9 cellular contexts compared by ENCODE assay signal in the genomic region with DNA sequence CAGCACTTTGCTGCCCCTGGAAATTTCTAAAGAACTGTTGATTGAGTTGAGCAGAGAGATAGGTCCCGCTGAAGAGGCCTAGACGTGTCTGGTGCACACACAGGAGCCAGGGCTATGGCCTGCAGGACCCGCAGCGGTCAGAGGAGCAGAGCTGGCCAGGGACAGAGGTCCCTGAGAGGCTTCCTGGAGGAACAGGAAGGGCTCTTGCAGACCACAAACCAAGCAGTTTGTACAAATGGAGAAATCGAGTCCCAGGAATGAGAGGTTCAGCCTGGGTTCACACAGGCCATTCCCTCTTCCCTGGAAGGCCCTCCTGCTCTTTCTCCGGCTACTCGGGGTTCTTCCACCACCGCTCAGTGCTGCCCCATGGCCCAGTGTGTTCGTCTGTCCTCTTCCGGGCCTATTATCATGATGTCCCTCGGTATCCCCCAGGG. TPM values are rescaled to one million over a fixed set of nuclear protein-coding genes. Genes with fewer than 3 reads are reported as not detected.
DNase-seq lines count a peak whose midpoint lies in the region; ATAC-seq, FAIRE-seq and TF ChIP-seq lines count a peak whose summit lies in the region.
"Had no signal": no experiment of that assay in that cellular context is flagged by ENCODE, and none has a peak within 500 bp of the region (broad histone marks: within the 10 kb centered on the region; RNA-seq: fewer than 3 reads in every experiment).

No MANE protein-coding gene starts in this region.

- H2BK15ac ChIP-seq in H1 (ENCODE audit: low read length) = no peak overlapping the region

- no peak for TF ChIP-seq RAD21 in H1 (IDR thresholded peaks at IDR 0.05 in 1 of 2, conservative IDR thresholded peaks at IDR 0.05 in 1 of 2; ENCODE audit: low read depth in 2 of 2, low read length in 2 of 2)

- peaks cover 14% of the 10 kb centered on the region for H3K23me2 ChIP-seq in H1 (ENCODE audit: low read depth, low read length)

- no peak overlapping the region for H3K14ac ChIP-seq in H1 (ENCODE audit: insufficient read length)

- H3K79me2 ChIP-seq in H1 (ENCODE audit: control insufficient read depth in 1 of 2, insufficient read depth in 2 of 2, low read length in 2 of 2) = peaks cover 0 to 22% of the 10 kb centered on the region in 2 experiments; a peak in 3 of 4 replicates

- H2BK120ac ChIP-seq in H1 (replicated peaks; ENCODE audit: low read depth, low read length) = no peak overlapping the region

- no peak overlapping the region for H3K18ac ChIP-seq in H1 (ENCODE audit: extremely low read depth, low read length)

- no peak overlapping the region for H2BK20ac ChIP-seq in H1 (ENCODE audit: low read length)

- H3K36me3 ChIP-seq in BLaER1 (peaks cover 13% of the 10 kb centered on the region; the same call in 1 of the 2 replicates), H1 (ENCODE audit: control insufficient read depth in 2 of 4, insufficient read depth in 4 of 4, low read length in 3 of 4) (no peaks in the 10 kb centered on the region), neuron (ENCODE audit: insufficient read depth, low read length) (no peaks in the 10 kb centered on the region)

- no peak for TF ChIP-seq CTCF in LNCaP clone FGC (IDR thresholded peaks at IDR 0.05; ENCODE audit: control insufficient read depth, extremely low read depth, insufficient read depth)
- no peak for TF ChIP-seq CTCF in H1 (IDR thresholded peaks at IDR 0.05; ENCODE audit: control extremely low read depth in 1 of 3, insufficient read depth in 1 of 3, low read depth in 1 of 3, low read length in 3 of 3)

- 89% methylated on average over 11 of the region's 11 CpGs; no CpG with 5 or more reads in 1 of the 2 experiments for WGBS in H1 (ENCODE audit: extremely low coverage in 1 of 2, insufficient coverage in 1 of 2, insufficient read length in 1 of 2, insufficient replicate concordance in 2 of 2, low coverage in 1 of 2, low lambda C conversion rate in 2 of 2, missing lambda C conversion rate in 1 of 2), 2 experiments

- H3K4me2 ChIP-seq in BLaER1 (peak overlapping the region; percentile 100), H1 (ENCODE audit: insufficient read depth in 1 of 2, low read depth in 2 of 2, low read length in 2 of 2) (peak overlapping the region; percentile 82 to 99)

- FAIRE-seq in H1 (lab: Jason Lieb, UNC) = no peak

- no peak overlapping the region for H3K56ac ChIP-seq in H1 (replicated peaks; ENCODE audit: insufficient read length, low read depth, low read length)

- H4K5ac ChIP-seq in H1 (ENCODE audit: insufficient read length, low read depth, low read length) = no peak overlapping the region

- peaks cover 7% of the 10 kb centered on the region; the same call in 1 of the 2 replicates for H3K79me1 ChIP-seq in H1 (ENCODE audit: low read depth, low read length)

- no peak overlapping the region for H2BK5ac ChIP-seq in H1 (ENCODE audit: low read depth, low read length)

- H3K9me3 ChIP-seq in BLaER1 (peaks cover 7% of the 10 kb centered on the region; the same call in 1 of the 2 replicates), H1 (ENCODE audit: insufficient read depth in 2 of 2, low read depth in 1 of 2, low read length in 1 of 2) (no peaks in the 10 kb centered on the region), neuron (ENCODE audit: low read length) (no peaks in the 10 kb centered on the region)

- no peaks in the 10 kb centered on the region for H3K27me3 ChIP-seq in BLaER1
- peaks cover 0 to 10% (median 0%) of the 10 kb centered on the region in 4 experiments; a peak in 1 of 7 replicates for H3K27me3 ChIP-seq in H1 (replicated peaks in 1 of 4; ENCODE audit: control insufficient read depth in 3 of 4, extremely low read depth in 1 of 4, insufficient read depth in 3 of 4, low read length in 3 of 4)
- no peaks in the 10 kb centered on the region for H3K27me3 ChIP-seq in neuron (ENCODE audit: insufficient read depth, low read length)

- H4K8ac ChIP-seq in H1 (ENCODE audit: extremely low read depth, insufficient read depth, low read length) = no peak overlapping the region; the same call in 1 of the 2 replicates

- no peak for TF ChIP-seq POLR2A in H1 (IDR thresholded peaks at IDR 0.05; ENCODE audit: control extremely low read depth in 1 of 2, low read depth in 2 of 2, low read length in 2 of 2)

- TF ChIP-seq EP300 in H1 (IDR thresholded peaks at IDR 0.05; ENCODE audit: borderline replicate concordance in 1 of 2, low read depth in 2 of 2, low read length in 2 of 2) = no peak

- POLR2A ChIA-PET in H1 (lab: Charles Lee; ENCODE audit: partially characterized antibody) = no interaction called here

- no peak overlapping the region for H4K91ac ChIP-seq in H1 (replicated peaks; ENCODE audit: insufficient read length, low read length)

- no peak overlapping the region for H2AFZ ChIP-seq in H1 (ENCODE audit: low read length)
- peak overlapping the region; percentile 94 for H2AFZ ChIP-seq in neuron (ENCODE audit: low read depth, low read length)

- H4K20me1 ChIP-seq in BLaER1 (peaks cover 23% of the 10 kb centered on the region), H1 (replicated peaks in 1 of 2; ENCODE audit: control insufficient read depth in 1 of 2, insufficient read depth in 2 of 2, low read length in 2 of 2) (peaks cover 0 to 4% of the 10 kb centered on the region in 2 experiments)

- no peak overlapping the region for H3K4ac ChIP-seq in H1 (replicated peaks; ENCODE audit: insufficient read length, low read depth, low read length)

- ATAC-seq in left lobe of liver (no peak), GM21528 (IDR thresholded peaks at IDR 0.05; ENCODE audit: low FRiP score, unreplicated experiment) (no peak)

- H3K4me1 ChIP-seq in BLaER1 = peaks cover 72% of the 10 kb centered on the region
- H3K4me1 ChIP-seq in H1 (replicated peaks in 1 of 4; ENCODE audit: control insufficient read depth in 3 of 4, insufficient read depth in 4 of 4, low read length in 3 of 4) = peaks cover 6 to 21% (median 13%) of the 10 kb centered on the region in 4 experiments
- peaks cover 10% of the 10 kb centered on the region for H3K4me1 ChIP-seq in neuron (ENCODE audit: insufficient read depth, low read length)

- CTCF ChIA-PET in H1 (lab: Charles Lee; ENCODE audit: partially characterized antibody) = interaction anchor here (2.1 kb wide), 1 partner anchor 50 kb away, joined by 9 read pairs; no protein-coding TSS in a partner anchor

- no peak for DNase-seq in LNCaP clone FGC (ENCODE audit: low read depth)
- DNase-seq in H1 (ENCODE audit: low read depth in 1 of 2, low spot score in 2 of 2) = no peak
- DNase-seq in left lobe of liver (ENCODE audit: low spot score) = no peak
- no peak for DNase-seq in AG08395 (ENCODE audit: low spot score)
- no peak for DNase-seq in HT-29 (ENCODE audit: low spot score)

- H3K27ac ChIP-seq in BLaER1 = peak overlapping the region; percentile 92
- no peak overlapping the region for H3K27ac ChIP-seq in H1 (ENCODE audit: low read depth, low read length)
- H3K27ac ChIP-seq: SK-N-MC had no signal

- peak overlapping the region; percentile 96 for H3K4me3 ChIP-seq in BLaER1
- peak overlapping the region; percentile 83; the same call in 1 of the 2 replicates for H3K4me3 ChIP-seq in LNCaP clone FGC (ENCODE audit: low read depth, low read length)
- H3K4me3 ChIP-seq in H1 (ENCODE audit: extremely low read depth in 1 of 4, insufficient read depth in 2 of 4, low read depth in 3 of 4, low read length in 4 of 4) = peak overlapping the region; percentile 65 to 85 (median 72); a peak in 7 of 8 replicates
- H3K4me3 ChIP-seq in neuron (ENCODE audit: low read length) = peak overlapping the region; percentile 80

- no peak overlapping the region for H2BK12ac ChIP-seq in H1 (ENCODE audit: low read depth, low read length)

- H3K9ac ChIP-seq in BLaER1 (peak overlapping the region; percentile 94), H1 (replicated peaks in 1 of 4; ENCODE audit: extremely low read depth in 1 of 4, low read depth in 3 of 4, low read length in 3 of 4) (no peak overlapping the region)

- H2AK5ac ChIP-seq in H1 (ENCODE audit: low read depth, low read length) = no peak overlapping the region

- no peak overlapping the region for H3K23ac ChIP-seq in H1 (ENCODE audit: insufficient read length)

TF ChIP-seq in H1, 55 proteins besides CTCF, POLR2A, EP300 and RAD21 (continues in another document):
- TF ChIP-seq BACH1 (IDR thresholded peaks at IDR 0.05; ENCODE audit: low read length) = no peak

RNA-seq across cellular contexts. Expression of a gene that starts 1.2 kb away (rescaled TPM):
- total RNA-seq in H1 (2021; fragmentation: NEBNext Ultra II Directional; extraction: Animal tissue kit (Norgen Biotek cat#: 25700)) = 35.6 and 41.9 TPM in 2 replicates
- polyA plus RNA-seq in H1 (2011; rRNA removed) = 23.6 and 35.1 TPM in 2 replicates
- 39.0 TPM for polyA plus RNA-seq in H1 (2011; cell fraction: cytosol; rRNA removed)
- 102 TPM for polyA plus RNA-seq in H1 (2011; cell fraction: nucleus; rRNA removed)
- 35.4 to 47.3 TPM (median 43.6 TPM) in 4 replicates for polyA plus RNA-seq in H1 (2012, experiment 1 of 2)
- 30.3 TPM for polyA plus RNA-seq in H1 (2012, experiment 2 of 2)
- 32.3 TPM for polyA plus RNA-seq in H1 (2013, experiment 1 of 2)
- polyA plus RNA-seq in H1 (2013, experiment 2 of 2) = 31.5 TPM
- 14.7 and 16.2 TPM in 2 replicates for polyA minus RNA-seq in H1 (2011; rRNA and poly(A)+ RNA removed)
- 14.2 TPM for polyA minus RNA-seq in H1 (2011; cell fraction: cytosol; rRNA and poly(A)+ RNA removed)
- 19.4 TPM for polyA minus RNA-seq in H1 (2011; cell fraction: nucleus; rRNA and poly(A)+ RNA removed)
- total RNA-seq in left lobe of liver = 28.6 TPM
- total RNA-seq in HT-29 (2014; rRNA removed; shearing (Covaris generic)) = 119 and 126 TPM in 2 replicates
